In the genomic region with DNA sequence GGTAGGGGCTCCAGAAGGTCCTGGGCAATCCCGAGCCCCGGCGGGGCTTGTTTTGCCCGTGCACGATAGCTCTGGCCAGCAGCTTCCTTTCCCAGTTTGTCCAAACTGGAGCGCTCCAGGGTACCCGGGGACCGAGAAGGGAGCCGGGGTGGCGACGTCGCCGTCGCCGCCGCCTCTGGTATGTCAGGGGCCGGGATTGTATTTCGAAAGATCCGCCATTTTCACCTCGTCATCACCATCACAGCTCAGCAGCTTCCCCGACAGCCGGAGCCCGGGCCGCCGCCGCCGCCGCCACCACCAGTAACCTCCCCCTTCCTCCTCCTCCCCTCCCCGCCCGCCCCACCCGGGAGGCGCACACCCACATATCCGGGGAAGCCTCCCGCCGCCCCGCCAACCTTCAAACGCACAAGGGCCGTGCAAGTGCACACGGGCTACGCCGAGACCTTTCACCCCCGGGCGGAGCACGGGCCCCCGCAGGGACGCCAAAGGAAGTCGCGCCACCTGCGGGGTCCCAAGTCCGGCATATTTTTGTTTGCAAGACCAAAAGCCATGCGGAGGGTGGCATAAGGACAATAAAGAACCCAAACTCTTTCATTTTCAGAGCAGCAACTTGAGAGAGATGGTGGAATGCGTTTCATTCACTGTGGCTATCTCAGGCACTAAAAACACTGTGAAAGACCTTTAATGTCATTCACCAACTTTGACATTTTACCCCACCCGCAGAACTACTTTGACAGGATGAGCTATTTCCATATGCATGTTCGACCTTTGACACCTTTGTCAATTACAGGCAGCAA, we compare ENCODE assay signal across 8 cellular contexts. TPM values are rescaled to one million over a fixed set of nuclear protein-coding genes. Genes with fewer than 3 reads are reported as not detected.
DNase-seq lines count a peak whose midpoint lies in the region; ATAC-seq and TF ChIP-seq lines count a peak whose summit lies in the region.

TSS of gene LIN54 (minus strand) at position 302 of the 797 bp plus-strand sequence. CDS start 25,979 bp downstream, outside the sequence.

- H3F3A ChIP-seq in GM23248 (ENCODE audit: insufficient read depth) (peaks cover 30% of the 10 kb centered on the region), Loucy (ENCODE audit: low read depth) (no peaks in the 10 kb centered on the region; the same call in 1 of the 2 replicates)

- H3K4me1 ChIP-seq in GM23248 (ENCODE audit: insufficient read depth) (peaks cover 24% of the 10 kb centered on the region), Loucy (ENCODE audit: insufficient read depth, low read length, poor library complexity, severe bottlenecking) (peaks cover 45% of the 10 kb centered on the region), heart right ventricle (peaks cover 6 to 54% (median 34%) of the 10 kb centered on the region in 9 donors), upper lobe of left lung (peaks cover 24 to 35% (median 26%) of the 10 kb centered on the region in 4 donors)

- H3K4me3 ChIP-seq in GM23248 (peak within 1 kb of the TSS; percentile 88), Loucy (ENCODE audit: low read length, poor library complexity, severe bottlenecking) (peak within 1 kb of the TSS; percentile 99), heart right ventricle (peak within 1 kb of the TSS; percentile 63 to 98 (median 83)), upper lobe of left lung (peak within 1 kb of the TSS; percentile 61 to 84 (median 78))

- H2AFZ ChIP-seq in GM23248 (peak within 1 kb of the TSS; percentile 93), Loucy (ENCODE audit: low read length) (peak within 1 kb of the TSS; percentile 90)

- H4K20me1 ChIP-seq in GM23248 (ENCODE audit: insufficient read depth) (no peaks in the 10 kb centered on the region), Loucy (ENCODE audit: insufficient read depth, low read length, poor library complexity, severe bottlenecking) (peaks cover 33% of the 10 kb centered on the region)

- H3K9me3 ChIP-seq in GM23248 (ENCODE audit: low read depth) (no peaks in the 10 kb centered on the region), Loucy (ENCODE audit: insufficient read depth, low read depth, low read length) (no peaks in the 10 kb centered on the region), heart right ventricle (no peaks in the 10 kb centered on the region), upper lobe of left lung (no peaks in the 10 kb centered on the region)

- peaks cover 48% of the 10 kb centered on the region for H3K79me2 ChIP-seq in GM23248 (ENCODE audit: insufficient read depth)
- H3K79me2 ChIP-seq in Loucy (ENCODE audit: insufficient read depth, low read length) = peaks cover 66% of the 10 kb centered on the region

- intact Hi-C loops in T-helper 1 cell treated with Interleukin-12 subunit alpha and Interleukin-12 subunit beta and Interleukin-4 antibody, amounts not matched to agents 30 ng/mL and 1 ng/mL, for 36 hours (cut with micrococcal nuclease) = loop anchor here (1.0 to 10.0 kb wide), 11 partner anchors 21 to 1536 kb away; partner anchors contain the start of genes ABRAXAS1, COQ2, HELQ and RASGEF1B
- intact Hi-C loops in heart right ventricle (cut with DNase I) = loop anchor here in 7 of 10 donors (2.0 to 10.0 kb wide), 4 partner anchors 108 to 636 kb away; partner anchors contain the start of genes THAP9 (in 5 of the 7), ENOPH1 (in 1 of the 7), HNRNPD (in 1 of the 7) and HNRNPDL (in 1 of the 7)
- intact Hi-C loops in posterior vena cava (cut with DNase I) = no loop called here

- peak; percentile 71 for DNase-seq in ELF-1 (ENCODE audit: low read depth, low spot score)
- DNase-seq in GM23248 = peak; percentile 87
- DNase-seq in heart right ventricle = peak; percentile 75 to 81
- peak; percentile 94 for DNase-seq in posterior vena cava (ENCODE audit: low spot score)
- DNase-seq in upper lobe of left lung = peak; percentile 92 to 97

- in situ Hi-C loops in GM23248 (cut with MboI) = no loop called here

- H3K9ac ChIP-seq in GM23248 = peak within 1 kb of the TSS; percentile 97
- peak within 1 kb of the TSS; percentile 97 for H3K9ac ChIP-seq in Loucy (ENCODE audit: low read depth, low read length, poor library complexity, severe bottlenecking)

- no peak for TF ChIP-seq EP300 in upper lobe of left lung (IDR thresholded peaks at IDR 0.05)

- peak within 1 kb of the TSS; percentile 96 for H3K27ac ChIP-seq in GM23248
- H3K27ac ChIP-seq in adipose tissue (ENCODE audit: low read depth, low read length) = peak within 1 kb of the TSS; percentile 95
- peak within 1 kb of the TSS; percentile 55 to 97 (median 88) for H3K27ac ChIP-seq in heart right ventricle
- peak within 1 kb of the TSS; percentile 89 to 93 (median 91) for H3K27ac ChIP-seq in upper lobe of left lung

- H3K27me3 ChIP-seq in GM23248 (replicated peaks; ENCODE audit: insufficient read depth) (no peaks in the 10 kb centered on the region), Loucy (ENCODE audit: insufficient read depth, low read length, poor library complexity, severe bottlenecking) (no peaks in the 10 kb centered on the region), heart right ventricle (no peaks in the 10 kb centered on the region), upper lobe of left lung (no peaks in the 10 kb centered on the region)

- H3K36me3 ChIP-seq in GM23248 (ENCODE audit: low read depth) = no peaks in the 10 kb centered on the region
- H3K36me3 ChIP-seq in Loucy (ENCODE audit: insufficient read depth, low read length) = no peaks in the 10 kb centered on the region
- no peaks in the 10 kb centered on the region for H3K36me3 ChIP-seq in heart right ventricle
- H3K36me3 ChIP-seq in upper lobe of left lung = no peaks in the 10 kb centered on the region

- 0% methylated on average over 31 to 54 of the region's 54 CpGs for WGBS in GM23248 (ENCODE audit: low coverage in 1 of 2, low lambda C conversion rate in 2 of 2, missing lambda C conversion rate in 2 of 2), 2 experiments
- WGBS in adipose tissue, 3 donors = 1% methylated on average over 43 to 54 of the region's 54 CpGs
- 0 to 1% methylated on average over 50 to 54 of the region's 54 CpGs for WGBS in heart right ventricle, 2 donors
- 0% methylated on average over 22 to 49 of the region's 54 CpGs for WGBS in upper lobe of left lung, 2 donors

- H3K9me2 ChIP-seq in GM23248 (ENCODE audit: insufficient read depth) (no peaks in the 10 kb centered on the region), Loucy (replicated peaks; ENCODE audit: low read depth, low read length) (no peaks in the 10 kb centered on the region)

- TF ChIP-seq POLR2A in upper lobe of left lung (IDR thresholded peaks at IDR 0.05) = peak in 2 of 4 donors; percentile 30 to 45

- TF ChIP-seq CTCF in Loucy (conservative IDR thresholded peaks at IDR 0.05; ENCODE audit: low read length) (no peak), heart right ventricle (IDR thresholded peaks at IDR 0.05) (peak in 1 of 9 donors; percentile 3), upper lobe of left lung (IDR thresholded peaks at IDR 0.05) (no peak)

- H3K4me2 ChIP-seq in GM23248 (ENCODE audit: unreplicated experiment) = peak within 1 kb of the TSS; percentile 98
- peak within 1 kb of the TSS; percentile 99 for H3K4me2 ChIP-seq in Loucy (ENCODE audit: low read depth, low read length, poor library complexity, severe bottlenecking)

- ATAC-seq in heart right ventricle (peak; percentile 28 to 64 (median 60)), upper lobe of left lung (ENCODE audit: low FRiP score in 2 of 2) (peak; percentile 80 to 81)

RNA-seq across cellular contexts. Expression of gene LIN54, which starts in this region (rescaled TPM):
- total RNA-seq in GM23248 (2014; rRNA removed; shearing (Covaris generic)) = 10.4 and 13.3 TPM in 2 replicates
- polyA plus RNA-seq in GM23248 (2016; fragmentation: Nextera tagmentation; extraction: Ambion mirVana) = 6.4 and 6.8 TPM in 2 replicates
- total RNA-seq in T-helper 1 cell treated with Interleukin-12 subunit alpha and Interleukin-12 subunit beta and Interleukin-4 antibody, amounts not matched to agents 30 ng/mL and 1 ng/mL, for 36 hours = 30.1 and 30.4 TPM in 2 replicates
- 1 to 10 TPM; 1.6 to 2.7 (median 2.2) TPM for polyA plus RNA-seq in adipose tissue
- 1 to 10 TPM; 6.0 to 9.4 (median 9.0) TPM for total RNA-seq in heart right ventricle
- polyA plus RNA-seq in heart right ventricle = 1 to 10 TPM; 1.5 to 1.9 TPM
- total RNA-seq in posterior vena cava = 1 to 10 TPM; 8.3 to 9.0 TPM
- total RNA-seq in upper lobe of left lung = 10 to 100 TPM in 2 of 6 donors, 1 to 10 TPM in 4; 4.2 to 11.7 (median 9.5) TPM

Comparison
In these comparisons a context has a peak if more than half of its experiments do, and no peak if none do; other contexts are left out.
1. Peak in every context shown above with its lines: DNase-seq, ATAC-seq, H3K4me3 ChIP-seq and H3K27ac ChIP-seq.
2. intact Hi-C loops: an anchor here in T-helper 1 cell treated with Interleukin-12 subunit alpha and Interleukin-12 subunit beta and Interleukin-4 antibody, amounts not matched to agents 30 ng/mL and 1 ng/mL, for 36 hours (1.0 to 10.0 kb wide) and heart right ventricle (2.0 to 10.0 kb wide); none called in posterior vena cava.